In genomic region chr16:86865866-86866675, GRCh38 we compare ENCODE assay signal across 13 cellular contexts.
DNase-seq lines count a peak whose midpoint lies in the region; ATAC-seq and TF ChIP-seq lines count a peak whose summit lies in the region.
"Had no signal": no experiment of that assay in that cellular context is flagged by ENCODE, and none has a peak within 500 bp of the region (broad histone marks: within the 10 kb centered on the region; RNA-seq: fewer than 3 reads in every experiment).

No MANE protein-coding gene starts in this region.

- H3K36me3 ChIP-seq in RWPE2 (ENCODE audit: low read depth) (no peaks in the 10 kb centered on the region), parathyroid adenoma (ENCODE audit: control insufficient read depth, insufficient read depth, low read length) (no peaks in the 10 kb centered on the region)

- peak; percentile 71 for ATAC-seq in RWPE2 (ENCODE audit: low read depth)
- peak; percentile 96 for ATAC-seq in Right ventricle myocardium superior (ENCODE audit: poor library complexity)
- ATAC-seq in HG03354 (IDR thresholded peaks at IDR 0.05; ENCODE audit: poor library complexity, severe bottlenecking, unreplicated experiment): no peak
- ATAC-seq: activated CD4-positive, alpha-beta T cell treated with anti-CD3 and anti-CD28 coated beads for 36 hours; activated T-cell treated with anti-CD3 and anti-CD28 coated beads, Interleukin-2, amount 50 U/mL, for 72 hours had no signal

- H3K4me3 ChIP-seq in RWPE2 (ENCODE audit: severe bottlenecking) (no peak overlapping the region), parathyroid adenoma (ENCODE audit: low read depth, low read length) (no peak overlapping the region)

- H2AFZ ChIP-seq in parathyroid adenoma: peak overlapping the region; percentile 73

- H3K9me3 ChIP-seq in RWPE2 (ENCODE audit: severe bottlenecking): no peaks in the 10 kb centered on the region
- no peaks in the 10 kb centered on the region for H3K9me3 ChIP-seq in parathyroid adenoma (ENCODE audit: control insufficient read depth, low read length)

- no peaks in the 10 kb centered on the region for H3K79me2 ChIP-seq in parathyroid adenoma

- DNase-seq in Ammon's horn (ENCODE audit: low spot score) (peak; percentile 12), RWPE2 (ENCODE audit: low spot score) (no peak), Right ventricle myocardium superior (peak; percentile 91), nucleus accumbens (lab: John Stamatoyannopoulos, UW) (no peak), cerebellum (ENCODE audit: low spot score) (no peak)
- no peak for DNase-seq in activated CD4-positive, alpha-beta T cell treated with anti-CD3 and anti-CD28 coated beads for 1 hour
- DNase-seq: activated CD4-positive, alpha-beta T cell treated with anti-CD3 and anti-CD28 coated beads for 36 hours; activated T-cell treated with anti-CD3 and anti-CD28 coated beads, Interleukin-2, amount 50 U/mL, for 72 hours; amniotic stem cell; DMS153; Karpas-422 had no signal

- no peak overlapping the region for H3K4me2 ChIP-seq in parathyroid adenoma (ENCODE audit: low read length)

- no peak for TF ChIP-seq CTCF in RWPE2 (IDR thresholded peaks at IDR 0.05; ENCODE audit: poor library complexity, severe bottlenecking)
- peak; percentile 19 for TF ChIP-seq CTCF in parathyroid adenoma (IDR thresholded peaks at IDR 0.05)

- H3K4me1 ChIP-seq in RWPE2 (ENCODE audit: insufficient read depth, poor library complexity, severe bottlenecking): no peaks in the 10 kb centered on the region
- H3K4me1 ChIP-seq in parathyroid adenoma: peaks cover 12% of the 10 kb centered on the region

- no peak overlapping the region for H3K9ac ChIP-seq in parathyroid adenoma

- H3K27me3 ChIP-seq in RWPE2 (ENCODE audit: insufficient read depth, poor library complexity, severe bottlenecking): no peaks in the 10 kb centered on the region
- H3K27me3 ChIP-seq in parathyroid adenoma (ENCODE audit: control insufficient read depth, insufficient read depth, low read length): no peaks in the 10 kb centered on the region

- H3K27ac ChIP-seq in RWPE2 (ENCODE audit: poor library complexity, severe bottlenecking): no peak overlapping the region
- peak overlapping the region; percentile 78 for H3K27ac ChIP-seq in parathyroid adenoma

- intact Hi-C loops in Right ventricle myocardium superior (cut with DNase I): loop anchor here (10.0 kb wide), 2 partner anchors 119 to 179 kb away; no protein-coding TSS in a partner anchor

Comparison
In these comparisons a context has a peak if more than half of its experiments do, and no peak if none do; other contexts are left out.
1. DNase-seq: peak in Ammon's horn (single experiment) and Right ventricle myocardium superior (single experiment); none in RWPE2 (single experiment), nucleus accumbens (0 of 56), activated CD4-positive, alpha-beta T cell treated with anti-CD3 and anti-CD28 coated beads for 1 hour (single experiment) and cerebellum (single experiment).